ENCODE assay signal across 16 cellular contexts in the genomic region with DNA sequence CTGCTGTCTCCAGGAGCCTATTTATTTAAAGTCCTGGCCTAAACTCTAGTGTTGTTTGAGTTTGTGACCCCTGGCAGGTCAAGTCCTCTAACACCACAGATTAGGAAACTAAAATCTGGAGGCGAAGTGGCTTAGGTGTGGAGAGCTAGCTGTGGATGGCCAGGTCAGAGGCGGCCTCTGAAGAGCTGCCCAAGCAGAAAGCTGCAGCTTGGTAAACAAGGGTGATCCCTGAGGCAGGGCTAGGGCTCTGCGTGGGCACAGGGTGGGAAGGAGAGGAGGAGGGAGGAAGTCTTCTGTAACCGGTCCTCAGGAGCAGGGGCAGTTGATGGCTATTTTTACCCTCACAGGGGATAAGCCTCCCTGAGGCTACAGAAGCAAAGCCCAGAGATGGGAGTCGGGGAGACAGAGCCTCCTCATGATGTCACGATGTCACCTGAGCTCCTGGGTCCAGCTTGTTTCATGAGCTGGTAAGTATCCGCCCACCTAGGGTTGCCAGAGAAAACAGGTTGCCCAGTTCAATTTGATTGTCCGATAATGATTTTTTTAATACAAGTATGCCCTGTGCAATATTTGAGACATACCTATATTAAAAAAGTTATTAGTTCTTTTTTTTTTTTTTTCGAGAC. TPM values are rescaled to one million over a fixed set of nuclear protein-coding genes. Genes with fewer than 3 reads are reported as not detected.
A peak's percentile ranks its signal among the peaks of the same experiment; 100 is the strongest.
DNase-seq lines count a peak whose midpoint lies in the region; ATAC-seq, FAIRE-seq and TF ChIP-seq lines count a peak whose summit lies in the region.
"Had no signal": no experiment of that assay in that cellular context is flagged by ENCODE, and none has a peak within 500 bp of the region (broad histone marks: within the 10 kb centered on the region; RNA-seq: fewer than 3 reads in every experiment).

No MANE protein-coding gene starts in this region.

- H3K9me3 Mint-ChIP-seq in GM23338, result no peaks in the 10 kb centered on the region
- H3K9me3 Mint-ChIP-seq: CD8-positive, alpha-beta memory T cell had no signal

- no peaks in the 10 kb centered on the region for H4K20me1 ChIP-seq in GM23338 (replicated peaks; ENCODE audit: insufficient read depth)
- H4K20me1 ChIP-seq in HepG2 (ENCODE audit: insufficient read depth, low read length), result no peaks in the 10 kb centered on the region

- H3K27ac ChIP-seq in GM23338 (ENCODE audit: low read depth) (no peak overlapping the region), RWPE2 (ENCODE audit: poor library complexity, severe bottlenecking) (no peak overlapping the region), HepG2 (ENCODE audit: extremely low read length, insufficient read depth, low read length) (no peak overlapping the region), trophoblast cell (ENCODE audit: low read depth, low read length) (no peak overlapping the region)

- H3K4me1 ChIP-seq in GM23338 (ENCODE audit: insufficient read depth) (peaks cover 40% of the 10 kb centered on the region), RWPE2 (ENCODE audit: insufficient read depth, poor library complexity, severe bottlenecking) (no peaks in the 10 kb centered on the region), HepG2 (ENCODE audit: insufficient read depth, low read length) (peaks cover 53% of the 10 kb centered on the region), trophoblast cell (ENCODE audit: control insufficient read depth in 1 of 2, insufficient read depth in 2 of 2, low read length in 2 of 2) (peaks cover 24 to 29% of the 10 kb centered on the region in 2 experiments)

- TF ChIP-seq RAD21 in HepG2 (CRISPR knock-in tag; IDR thresholded peaks at IDR 0.05), result no peak

- H3K36me3 ChIP-seq in GM23338 (ENCODE audit: insufficient read depth), result no peaks in the 10 kb centered on the region
- H3K36me3 ChIP-seq in RWPE2 (ENCODE audit: low read depth), result no peaks in the 10 kb centered on the region
- no peaks in the 10 kb centered on the region for H3K36me3 ChIP-seq in HepG2 (replicated peaks in 1 of 2; ENCODE audit: control insufficient read depth in 1 of 2, insufficient read depth in 2 of 2, low read length in 2 of 2)
- H3K36me3 ChIP-seq in trophoblast cell (ENCODE audit: control insufficient read depth in 1 of 2, insufficient read depth in 2 of 2, low read length in 2 of 2), result no peaks in the 10 kb centered on the region
- H3K36me3 ChIP-seq: BE2C had no signal

- peak overlapping the region; percentile 25 for H2BK12ac ChIP-seq in trophoblast cell (ENCODE audit: low read length)

- H2BK5ac ChIP-seq in trophoblast cell (ENCODE audit: low read depth, low read length, poor library complexity), result no peak overlapping the region

- peak overlapping the region; percentile 16 for H4K91ac ChIP-seq in trophoblast cell (ENCODE audit: low read depth, low read length)

- no peak overlapping the region for H3K4me3 ChIP-seq in GM23338
- no peak overlapping the region for H3K4me3 ChIP-seq in RWPE2 (ENCODE audit: severe bottlenecking)
- peak overlapping the region in 1 of 3 experiments; percentile 22; a peak in 1 of 6 replicates for H3K4me3 ChIP-seq in HepG2 (replicated peaks in 1 of 3; ENCODE audit: insufficient read depth in 1 of 3, low read depth in 2 of 3, low read length in 3 of 3)
- H3K4me3 ChIP-seq in trophoblast cell (ENCODE audit: low read depth, low read length), result no peak overlapping the region

- 43% methylated on average over 6 of the region's 9 CpGs for WGBS in HepG2 (ENCODE audit: low lambda C conversion rate)
- WGBS in trophoblast cell (ENCODE audit: extremely low coverage, insufficient coverage, insufficient read length), result no CpG with 5 or more reads among the region's 9 CpGs

- H3K27ac Mint-ChIP-seq in GM23338, result no peak overlapping the region

- no peak for DNase-seq in GM23338 (ENCODE audit: low spot score)
- peak; percentile 30 for DNase-seq in RWPE2 (ENCODE audit: low spot score)
- no peak for DNase-seq in HepG2 (ENCODE audit: low spot score)
- no peak for DNase-seq in trophoblast cell
- no peak for DNase-seq in NCI-H2227 (lab: John Stamatoyannopoulos, UW; ENCODE audit: unreplicated experiment)
- DNase-seq in activated CD4-positive, alpha-beta T cell treated with anti-CD3 and anti-CD28 coated beads for 1 hour, result no peak
- DNase-seq: BE2C; CD8-positive, alpha-beta memory T cell; HCEC 1CT; NCI-H146; NCI-H2081 treated with DMSO at 0.1 percent for 48 hours; NCI-H345; NCI-H526 treated with DMSO at 0.1 percent for 48 hours; Right ventricle myocardium superior; SK-N-SH had no signal

- no peak overlapping the region for H2AK5ac ChIP-seq in trophoblast cell (ENCODE audit: low read length)

- H3K4me2 ChIP-seq in GM23338 (no peak overlapping the region), HepG2 (ENCODE audit: low read depth, low read length) (peak overlapping the region; percentile 25), trophoblast cell (ENCODE audit: low read length) (no peak overlapping the region)
- H3K4me2 ChIP-seq: SK-N-SH had no signal

- POLR2A ChIA-PET in HepG2 (lab: Yijun Ruan, JAX), result no interaction called here

- TF ChIP-seq CTCF in GM23338 (conservative IDR thresholded peaks at IDR 0.05; ENCODE audit: low read depth in 2 of 2), result no peak
- no peak for TF ChIP-seq CTCF in RWPE2 (IDR thresholded peaks at IDR 0.05; ENCODE audit: poor library complexity, severe bottlenecking)
- TF ChIP-seq CTCF in HepG2 (CRISPR knock-in tag; IDR thresholded peaks at IDR 0.05), result no peak

- FAIRE-seq in HepG2 (lab: Jason Lieb, UNC), result no peak

- TF ChIP-seq EP300 in HepG2 (IDR thresholded peaks at IDR 0.05; ENCODE audit: low read depth in 2 of 2, low read length in 2 of 2) (no peak), HepG2 (CRISPR knock-in tag; IDR thresholded peaks at IDR 0.05; ENCODE audit: borderline replicate concordance) (no peak)

- CTCF ChIA-PET in HepG2 (lab: Yijun Ruan, JAX; ENCODE audit: low intra/inter-chr PET ratio, low total read pairs), result no interaction called here

- no peak overlapping the region for H3K14ac ChIP-seq in trophoblast cell (ENCODE audit: low read length)

- BruUV-seq in HepG2 (replicated peaks; lab: Mats Ljungman, UMichigan), result no TSS peak

- H3K9me3 ChIP-seq in RWPE2 (ENCODE audit: severe bottlenecking), result no peaks in the 10 kb centered on the region
- no peaks in the 10 kb centered on the region for H3K9me3 ChIP-seq in HepG2 (ENCODE audit: low read length)
- peaks cover 3% of the 10 kb centered on the region for H3K9me3 ChIP-seq in trophoblast cell (ENCODE audit: insufficient read depth, low read depth, low read length)
- H3K9me3 ChIP-seq: BE2C, SK-N-SH had no signal

- H3K23ac ChIP-seq in trophoblast cell (ENCODE audit: low read length), result no peak overlapping the region

- in situ Hi-C loops in HepG2 (cut with HindIII; ENCODE audit: extremely low pct_ligation_motif_present, low pct_unique_long_range_greater_than_20kb), result no loop called here

- H3K18ac ChIP-seq in trophoblast cell (ENCODE audit: low read length), result peak overlapping the region; percentile 35

- H3K27me3 ChIP-seq in GM23338 (ENCODE audit: insufficient read depth) (no peaks in the 10 kb centered on the region), RWPE2 (ENCODE audit: insufficient read depth, poor library complexity, severe bottlenecking) (no peaks in the 10 kb centered on the region), HepG2 (ENCODE audit: control insufficient read depth in 1 of 2, insufficient read depth in 2 of 2, low read length in 2 of 2) (peaks cover 0 to 26% of the 10 kb centered on the region in 2 experiments; a peak in 4 of 5 replicates), trophoblast cell (ENCODE audit: insufficient read depth, low read length) (no peaks in the 10 kb centered on the region)
- H3K27me3 ChIP-seq: BE2C had no signal

- H3F3A ChIP-seq in GM23338 (replicated peaks; ENCODE audit: low read depth), result no peaks in the 10 kb centered on the region

- no peak overlapping the region for H3K4ac ChIP-seq in trophoblast cell (ENCODE audit: low read depth, low read length)

- peaks cover 13% of the 10 kb centered on the region for H3K27me3 Mint-ChIP-seq in GM23338 (ENCODE audit: insufficient read depth, low read depth, poor library complexity)

- H4K8ac ChIP-seq in trophoblast cell (ENCODE audit: low read depth, low read length), result peak overlapping the region; percentile 35

- intact Hi-C loops in HepG2 (cut with micrococcal nuclease; ENCODE audit: unreplicated experiment), result no loop called here

- no peaks in the 10 kb centered on the region for H3K9me2 ChIP-seq in GM23338 (ENCODE audit: insufficient read depth)
- H3K9me2 ChIP-seq: SK-N-SH had no signal

- no peak for ATAC-seq in GM23338
- no peak for ATAC-seq in RWPE2 (ENCODE audit: low read depth)
- peak; percentile 49 for ATAC-seq in HepG2
- ATAC-seq in GM21360 (IDR thresholded peaks at IDR 0.05; ENCODE audit: unreplicated experiment), result no peak

- peaks cover 25% of the 10 kb centered on the region for H3K79me1 ChIP-seq in trophoblast cell (ENCODE audit: low read length)

- H3K9ac ChIP-seq in HepG2 (ENCODE audit: insufficient read depth, low read depth, low read length) (no peak overlapping the region), trophoblast cell (ENCODE audit: low read length) (no peak overlapping the region)
- H3K9ac ChIP-seq: SK-N-SH had no signal

- H3K79me2 ChIP-seq in GM23338 (replicated peaks; ENCODE audit: insufficient read depth) (no peaks in the 10 kb centered on the region), HepG2 (ENCODE audit: insufficient read depth, low read length) (no peaks in the 10 kb centered on the region), trophoblast cell (ENCODE audit: control insufficient read depth, insufficient read depth, low read length, poor library complexity) (no peaks in the 10 kb centered on the region)

- no peak for TF ChIP-seq POLR2A in HepG2 (IDR thresholded peaks at IDR 0.05; ENCODE audit: insufficient read depth in 1 of 2, low read depth in 2 of 2, low read length in 2 of 2)

- no peaks in the 10 kb centered on the region for H3K36me3 Mint-ChIP-seq in GM23338 (ENCODE audit: low read depth)
- H3K36me3 Mint-ChIP-seq: CD8-positive, alpha-beta memory T cell had no signal

- peaks cover 58% of the 10 kb centered on the region for H3K4me1 Mint-ChIP-seq in GM23338

- H2AFZ ChIP-seq in GM23338 (peak overlapping the region; percentile 72; the same call in 1 of the 2 replicates), HepG2 (ENCODE audit: low read length) (no peak overlapping the region), trophoblast cell (ENCODE audit: insufficient read depth, low read length, poor library complexity) (no peak overlapping the region)

- H3K4me3 Mint-ChIP-seq in GM23338, result no peak overlapping the region
- H3K4me3 Mint-ChIP-seq: CD8-positive, alpha-beta memory T cell had no signal

- H4K12ac ChIP-seq in trophoblast cell (ENCODE audit: low read depth, low read length), result no peak overlapping the region

- H2BK120ac ChIP-seq in trophoblast cell (ENCODE audit: insufficient read depth, low read length, poor library complexity), result peak overlapping the region; percentile 45

RNA-seq across cellular contexts. Expression of a gene that starts 25.9 kb away (rescaled TPM):
- total RNA-seq in GM23338 (2014; rRNA removed; shearing (Covaris generic)), result 135 and 141 TPM in 2 replicates
- polyA plus RNA-seq in GM23338 (2016; fragmentation: Nextera tagmentation; extraction: Ambion mirVana) (92.7 and 94.7 TPM in 2 replicates), HepG2 (2011; rRNA removed) (68.6 and 81.5 TPM in 2 replicates)
- 103 and 107 TPM in 2 replicates for total RNA-seq in HepG2 (2016; rRNA removed; fragmentation: Illumina TruSeq; extraction: Trizol)
- 294 and 338 TPM in 2 replicates for total RNA-seq in HepG2 (2016; cell fraction: cytosol; rRNA removed; fragmentation: Illumina TruSeq; extraction: Trizol; ENCODE audit: low read depth)
- total RNA-seq in HepG2 (2016; cell fraction: insoluble cytoplasmic fraction; rRNA removed; fragmentation: Illumina TruSeq; extraction: Trizol), result 97.4 and 104 TPM in 2 replicates
- 322 and 357 TPM in 2 replicates for total RNA-seq in HepG2 (2016; cell fraction: membrane; rRNA removed; fragmentation: Illumina TruSeq; extraction: Trizol)
- total RNA-seq in HepG2 (2016; cell fraction: nucleus; rRNA removed; fragmentation: Illumina TruSeq; extraction: Trizol), result 52.9 and 56.3 TPM in 2 replicates
- 64.4 and 81.3 TPM in 2 replicates for polyA plus RNA-seq in HepG2 (2011; cell fraction: cytosol; rRNA removed)
- 46.1 and 59.4 TPM in 2 replicates for polyA plus RNA-seq in HepG2 (2011; cell fraction: nucleus; rRNA removed)
- polyA plus RNA-seq in HepG2 (2012), result 97.1 and 100 TPM in 2 replicates
- polyA plus RNA-seq in HepG2 (2016; cell fraction: cytosol; fragmentation: Illumina TruSeq; extraction: Trizol; ENCODE audit: low read depth), result 345 and 348 TPM in 2 replicates
- polyA plus RNA-seq in HepG2 (2016; cell fraction: insoluble cytoplasmic fraction; fragmentation: Illumina TruSeq; extraction: Trizol; ENCODE audit: low read depth), result 95.3 and 104 TPM in 2 replicates
- 290 and 313 TPM in 2 replicates for polyA plus RNA-seq in HepG2 (2016; cell fraction: membrane; fragmentation: Illumina TruSeq; extraction: Trizol; ENCODE audit: low read depth)
- polyA plus RNA-seq in HepG2 (2016; cell fraction: nucleus; fragmentation: Illumina TruSeq; extraction: Trizol; ENCODE audit: insufficient read depth, low read depth), result 82.4 and 85.5 TPM in 2 replicates
- 36.5 and 45.8 TPM in 2 replicates for polyA minus RNA-seq in HepG2 (2011; rRNA and poly(A)+ RNA removed; ENCODE audit: low replicate concordance)
- polyA minus RNA-seq in HepG2 (2011; cell fraction: cytosol; rRNA and poly(A)+ RNA removed), result 34.5 and 35.2 TPM in 2 replicates
- 47.1 and 52.1 TPM in 2 replicates for polyA minus RNA-seq in HepG2 (2011; cell fraction: nucleus; rRNA and poly(A)+ RNA removed)
- 58.2 and 60.5 TPM in 2 replicates for polyA plus RNA-seq in trophoblast cell (2013)
